In genomic region chr16:84209989-84210388, GRCh38 we compare ENCODE assay signal across 30 cellular contexts. TPM values are rescaled to one million over a fixed set of nuclear protein-coding genes. Genes with fewer than 3 reads are reported as not detected.
DNase-seq lines count a peak whose midpoint lies in the region; ATAC-seq and TF ChIP-seq lines count a peak whose summit lies in the region.
"Had no signal": no experiment of that assay in that cellular context is flagged by ENCODE, and none has a peak within 500 bp of the region (broad histone marks: within the 10 kb centered on the region; RNA-seq: fewer than 3 reads in every experiment).

No MANE protein-coding gene starts in this region.

- no peaks in the 10 kb centered on the region for H3K9me1 ChIP-seq in IMR-90 (ENCODE audit: insufficient read depth, low read length)

- H2AFZ ChIP-seq in SK-N-SH (ENCODE audit: low read depth), result no peak overlapping the region
- no peak overlapping the region for H2AFZ ChIP-seq in IMR-90 (replicated peaks; ENCODE audit: low read length, poor library complexity)
- H2AFZ ChIP-seq: neural progenitor cell had no signal

- H4K91ac ChIP-seq in IMR-90 (ENCODE audit: insufficient read depth, low read depth, low read length), result no peak overlapping the region

- no peak overlapping the region for H2BK120ac ChIP-seq in IMR-90 (ENCODE audit: low read depth, low read length)

- H3K27me3 ChIP-seq in SK-N-SH (ENCODE audit: insufficient read depth) (no peaks in the 10 kb centered on the region), IMR-90 (ENCODE audit: control insufficient read depth, insufficient read depth, low read length) (peaks cover 38% of the 10 kb centered on the region), kidney epithelial cell (ENCODE audit: control insufficient read depth, insufficient read depth, low read length) (peaks cover 2% of the 10 kb centered on the region)
- H3K27me3 ChIP-seq: neural progenitor cell, transverse colon had no signal

- H2BK5ac ChIP-seq in IMR-90 (ENCODE audit: low read depth, low read length, poor library complexity, severe bottlenecking), result no peak overlapping the region

- no peak overlapping the region for H3K4me3 ChIP-seq in SK-N-SH (ENCODE audit: low read depth in 2 of 2, low read length in 1 of 2)
- no peak overlapping the region for H3K4me3 ChIP-seq in IMR-90 (ENCODE audit: insufficient read depth, low read depth, low read length)
- H3K4me3 ChIP-seq in kidney epithelial cell (ENCODE audit: low read depth, low read length), result no peak overlapping the region
- H3K4me3 ChIP-seq: GM12878, neural progenitor cell, prostate gland, transverse colon had no signal

- ATAC-seq in SK-N-SH treated with all-trans-retinoic acid at 6 μM for 48 hours, result no peak
- ATAC-seq in IMR-90 (ENCODE audit: low read depth), result peak; percentile 53; the same call in 1 of the 2 replicates
- ATAC-seq in activated T-helper 17 cell treated with anti-CD3 and anti-CD28 coated beads, Interleukin-2, amount 50 U/mL, for 72 hours (replicated peaks), result peak; percentile 7
- ATAC-seq: activated CD8-positive, alpha-beta memory T cell treated with anti-CD3 and anti-CD28 coated beads, Interleukin-2, amount 10 ng/mL, durations not matched to agents 7 days and 5 days; activated T-cell treated with anti-CD3 and anti-CD28 coated beads, Interleukin-2, amount 50 U/mL, for 72 hours; GM12878; left cardiac atrium; T-helper 17 cell had no signal

- CTCF ChIA-PET in SK-N-SH (lab: Yijun Ruan, JAX) (interaction anchor here (1.5 kb wide), 1 partner anchor 20 kb away, joined by 3 read pairs; no protein-coding TSS in a partner anchor), IMR-90 (lab: Yijun Ruan, JAX) (no interaction called here)

- H4K20me1 ChIP-seq in SK-N-SH (ENCODE audit: insufficient read depth), result no peaks in the 10 kb centered on the region
- no peaks in the 10 kb centered on the region for H4K20me1 ChIP-seq in IMR-90 (ENCODE audit: insufficient read depth, low read length)

- no peaks in the 10 kb centered on the region for H3K79me1 ChIP-seq in IMR-90 (ENCODE audit: low read depth in 1 of 2, low read length in 2 of 2)

- no peak overlapping the region for H2AK5ac ChIP-seq in IMR-90 (ENCODE audit: low read depth, low read length)

- no peak for TF ChIP-seq POLR2A in IMR-90 (IDR thresholded peaks at IDR 0.05; ENCODE audit: low read depth, low read length)

- H3K9me3 ChIP-seq in SK-N-SH (no peaks in the 10 kb centered on the region), IMR-90 (ENCODE audit: control insufficient read depth, insufficient read depth, low read length) (peaks cover 2% of the 10 kb centered on the region; the same call in 1 of the 2 replicates)
- H3K9me3 ChIP-seq: prostate gland, transverse colon had no signal

- H3K4me3 Mint-ChIP-seq in activated T-helper 17 cell treated with anti-CD3 and anti-CD28 coated beads, Interleukin-2, amount 50 U/mL, for 72 hours, result no peak overlapping the region
- H3K4me3 Mint-ChIP-seq: activated CD8-positive, alpha-beta memory T cell treated with anti-CD3 and anti-CD28 coated beads, Interleukin-2, amount 10 ng/mL, durations not matched to agents 7 days and 5 days; activated naive CD4-positive, alpha-beta T cell treated with anti-CD3 and anti-CD28 coated beads, Interleukin-2, amount 10 ng/mL, durations not matched to agents 7 days and 5 days; activated T-cell treated with anti-CD3 and anti-CD28 coated beads, Interleukin-2, amount 50 U/mL, for 72 hours; dendritic cell treated with granulocyte-macrophage colony-stimulating factor and Interleukin-4, amounts not matched to agents 40 ng/mL and 50 ng/mL, for 4 days; neural progenitor cell; T-helper 17 cell had no signal

- H3K14ac ChIP-seq in IMR-90 (replicated peaks; ENCODE audit: low read depth, low read length), result no peak overlapping the region

- H3K4me2 ChIP-seq in SK-N-SH (no peak overlapping the region), IMR-90 (ENCODE audit: low read depth, low read length) (no peak overlapping the region)
- H3K4me2 ChIP-seq: neural progenitor cell had no signal

- intact Hi-C loops in IMR-90 (cut with micrococcal nuclease), result no loop called here

- no peak for TF ChIP-seq EP300 in SK-N-SH (IDR thresholded peaks at IDR 0.05; ENCODE audit: borderline replicate concordance in 1 of 2, low read depth in 1 of 2, low read length in 1 of 2)

- no peak overlapping the region for H3K27ac ChIP-seq in SK-N-SH (ENCODE audit: low read depth in 2 of 2, low read length in 1 of 2)
- H3K27ac ChIP-seq in IMR-90 (ENCODE audit: insufficient read depth, low read length), result no peak overlapping the region
- H3K27ac ChIP-seq: neural progenitor cell, prostate gland, transverse colon had no signal

- no peak overlapping the region for H2AK9ac ChIP-seq in IMR-90 (replicated peaks; ENCODE audit: low read depth, low read length, poor library complexity)

- no peak overlapping the region for H3K23ac ChIP-seq in IMR-90 (ENCODE audit: low read depth, low read length)

- in situ Hi-C loops in IMR-90 (cut with MboI; ENCODE audit: low sequenced_read_pairs), result no loop called here

- H3K36me3 Mint-ChIP-seq in activated T-helper 17 cell treated with anti-CD3 and anti-CD28 coated beads, Interleukin-2, amount 50 U/mL, for 72 hours (ENCODE audit: low read depth), result no peaks in the 10 kb centered on the region
- H3K36me3 Mint-ChIP-seq: activated CD8-positive, alpha-beta memory T cell treated with anti-CD3 and anti-CD28 coated beads, Interleukin-2, amount 10 ng/mL, durations not matched to agents 7 days and 5 days; activated naive CD4-positive, alpha-beta T cell treated with anti-CD3 and anti-CD28 coated beads, Interleukin-2, amount 10 ng/mL, durations not matched to agents 7 days and 5 days; neural progenitor cell had no signal

- no peak for DNase-seq in SK-N-SH
- peak; percentile 15 for DNase-seq in IMR-90
- DNase-seq in kidney epithelial cell (ENCODE audit: low read depth), result no peak
- no peak for DNase-seq in occipital lobe (lab: John Stamatoyannopoulos, UW)
- DNase-seq in DMS 273 (lab: John Stamatoyannopoulos, UW; ENCODE audit: unreplicated experiment), result no peak
- DNase-seq in CD1c-positive myeloid dendritic cell (ENCODE audit: extremely low spot score), result no peak
- DNase-seq: activated CD8-positive, alpha-beta memory T cell treated with anti-CD3 and anti-CD28 coated beads, Interleukin-2, amount 10 ng/mL, durations not matched to agents 7 days and 5 days; activated naive CD4-positive, alpha-beta T cell treated with anti-CD3 and anti-CD28 coated beads, Interleukin-2, amount 10 ng/mL, durations not matched to agents 7 days and 5 days; activated T-cell treated with anti-CD3 and anti-CD28 coated beads, Interleukin-2, amount 50 U/mL, for 72 hours; amygdala; Caco-2; DMS79 treated with DMSO at 0.1 percent for 48 hours; head of caudate nucleus; left cardiac atrium; mammary epithelial cell; MM.1S; NCI-H510A treated with DMSO at 0.1 percent for 48 hours; NK-92 treated with Interleukin-12 subunit alpha and Interleukin-12 subunit beta, amount 100 ng/mL, for 24 hours; T-helper 17 cell; transverse colon had no signal

- H2BK15ac ChIP-seq in IMR-90 (ENCODE audit: low read depth, low read length), result no peak overlapping the region

- H4K5ac ChIP-seq in IMR-90 (ENCODE audit: low read depth, low read length), result no peak overlapping the region

- TF ChIP-seq RAD21 in SK-N-SH (IDR thresholded peaks at IDR 0.05; ENCODE audit: low read length) (no peak), IMR-90 (IDR thresholded peaks at IDR 0.05; ENCODE audit: low read length) (no peak)

- H3K18ac ChIP-seq in IMR-90 (ENCODE audit: low read depth, low read length), result no peak overlapping the region

- POLR2A ChIA-PET in SK-N-SH (lab: Yijun Ruan, JAX) (no interaction called here), IMR-90 (lab: Charles Lee; ENCODE audit: unreplicated experiment) (no interaction called here)

- peaks cover 0 to 7% of the 10 kb centered on the region in 2 experiments; a peak in 1 of 4 replicates for H3K4me1 ChIP-seq in SK-N-SH (ENCODE audit: control insufficient read depth in 1 of 2, insufficient read depth in 2 of 2, low read depth in 1 of 2, low read length in 1 of 2)
- no peaks in the 10 kb centered on the region for H3K4me1 ChIP-seq in IMR-90 (ENCODE audit: control insufficient read depth, insufficient read depth, low read length)
- H3K4me1 ChIP-seq: Caco-2, prostate gland, transverse colon had no signal

- H2BK20ac ChIP-seq in IMR-90 (ENCODE audit: low read depth, low read length), result no peak overlapping the region

- no peaks in the 10 kb centered on the region for H3F3A ChIP-seq in SK-N-SH (replicated peaks; ENCODE audit: insufficient read depth)

- 58% methylated on average over 2 of the region's 2 CpGs for WGBS in SK-N-SH (ENCODE audit: low lambda C conversion rate)
- no CpG with 5 or more reads among the region's 2 CpGs for WGBS in IMR-90 (ENCODE audit: extremely low coverage in 2 of 2, insufficient read length in 1 of 2), 2 experiments

- no peak overlapping the region for H3K56ac ChIP-seq in IMR-90 (ENCODE audit: extremely low read depth, insufficient read depth, low read length)

- TF ChIP-seq CTCF in SK-N-SH (IDR thresholded peaks at IDR 0.05) (peak; percentile 34; the same call in 1 of the 2 replicates), IMR-90 (conservative IDR thresholded peaks at IDR 0.05; ENCODE audit: low read depth, low read length) (no peak), kidney epithelial cell (IDR thresholded peaks at IDR 0.05; ENCODE audit: insufficient read depth, low read length, poor library complexity, severe bottlenecking) (peak; percentile 4)

- no peak overlapping the region for H3K4ac ChIP-seq in IMR-90 (ENCODE audit: low read depth, low read length)

- H3K79me2 ChIP-seq in SK-N-SH (ENCODE audit: insufficient read depth), result no peaks in the 10 kb centered on the region

- no peaks in the 10 kb centered on the region for H3K27me3 Mint-ChIP-seq in activated T-helper 17 cell treated with anti-CD3 and anti-CD28 coated beads, Interleukin-2, amount 50 U/mL, for 72 hours
- H3K27me3 Mint-ChIP-seq: activated naive CD4-positive, alpha-beta T cell treated with anti-CD3 and anti-CD28 coated beads, Interleukin-2, amount 10 ng/mL, durations not matched to agents 7 days and 5 days had no signal

- H3K36me3 ChIP-seq in SK-N-SH (replicated peaks in 1 of 2; ENCODE audit: control insufficient read depth in 1 of 2, insufficient read depth in 2 of 2, low read length in 1 of 2) (no peaks in the 10 kb centered on the region), IMR-90 (ENCODE audit: control insufficient read depth, insufficient read depth, low read length) (no peaks in the 10 kb centered on the region), kidney epithelial cell (ENCODE audit: control insufficient read depth, insufficient read depth, low read length) (no peaks in the 10 kb centered on the region)
- H3K36me3 ChIP-seq: neural progenitor cell, prostate gland, transverse colon had no signal

- dilution Hi-C loops in IMR-90 (cut with HindIII; ENCODE audit: low sequenced_read_pairs, unreplicated experiment), result no loop called here

- no peaks in the 10 kb centered on the region for H3K4me1 Mint-ChIP-seq in activated T-helper 17 cell treated with anti-CD3 and anti-CD28 coated beads, Interleukin-2, amount 50 U/mL, for 72 hours
- H3K4me1 Mint-ChIP-seq: activated CD8-positive, alpha-beta memory T cell treated with anti-CD3 and anti-CD28 coated beads, Interleukin-2, amount 10 ng/mL, durations not matched to agents 7 days and 5 days; activated naive CD4-positive, alpha-beta T cell treated with anti-CD3 and anti-CD28 coated beads, Interleukin-2, amount 10 ng/mL, durations not matched to agents 7 days and 5 days; T-helper 17 cell had no signal

- no peak overlapping the region for H4K8ac ChIP-seq in IMR-90 (ENCODE audit: low read depth in 2 of 2, low read length in 2 of 2)

- BruUV-seq in IMR-90 (replicated peaks; lab: Mats Ljungman, UMichigan), result no TSS peak

- H3K27ac Mint-ChIP-seq in activated T-helper 17 cell treated with anti-CD3 and anti-CD28 coated beads, Interleukin-2, amount 50 U/mL, for 72 hours, result no peak overlapping the region
- H3K27ac Mint-ChIP-seq: activated CD8-positive, alpha-beta memory T cell treated with anti-CD3 and anti-CD28 coated beads, Interleukin-2, amount 10 ng/mL, durations not matched to agents 7 days and 5 days; activated naive CD4-positive, alpha-beta T cell treated with anti-CD3 and anti-CD28 coated beads, Interleukin-2, amount 10 ng/mL, durations not matched to agents 7 days and 5 days; activated T-cell treated with anti-CD3 and anti-CD28 coated beads, Interleukin-2, amount 50 U/mL, for 72 hours; dendritic cell treated with granulocyte-macrophage colony-stimulating factor and Interleukin-4, amounts not matched to agents 40 ng/mL and 50 ng/mL, for 4 days; neural progenitor cell; T-helper 17 cell had no signal

- no peak overlapping the region for H3K9ac ChIP-seq in SK-N-SH
- no peak overlapping the region for H3K9ac ChIP-seq in IMR-90 (ENCODE audit: low read depth, low read length)
- H3K9ac ChIP-seq: neural progenitor cell had no signal

- H3K9me2 ChIP-seq in SK-N-SH, result no peaks in the 10 kb centered on the region

- no peaks in the 10 kb centered on the region for H3K9me3 Mint-ChIP-seq in activated T-helper 17 cell treated with anti-CD3 and anti-CD28 coated beads, Interleukin-2, amount 50 U/mL, for 72 hours
- H3K9me3 Mint-ChIP-seq: activated naive CD4-positive, alpha-beta T cell treated with anti-CD3 and anti-CD28 coated beads, Interleukin-2, amount 10 ng/mL, durations not matched to agents 7 days and 5 days; dendritic cell treated with granulocyte-macrophage colony-stimulating factor and Interleukin-4, amounts not matched to agents 40 ng/mL and 50 ng/mL, for 4 days; neural progenitor cell had no signal

RNA-seq across cellular contexts. Expression of gene ADAD2, which starts 19.0 kb away (rescaled TPM):
- polyA plus RNA-seq in SK-N-SH (2012; rRNA removed), result not detected in 2 replicates
- not detected in 2 replicates for polyA plus RNA-seq in SK-N-SH (2012; cell fraction: cytosol; rRNA removed)
- 0.02 and 0.04 TPM in 2 replicates for polyA plus RNA-seq in SK-N-SH (2012; cell fraction: nucleus; rRNA removed)
- total RNA-seq in IMR-90 (2012; rRNA removed), result not detected in 2 replicates
- polyA plus RNA-seq in IMR-90 (2012; rRNA removed), result not detected in 2 replicates
- 0.06 TPM in 1 of 2 replicates, not detected in the other for polyA plus RNA-seq in IMR-90 (2012; cell fraction: cytosol; rRNA removed)
- polyA plus RNA-seq in IMR-90 (2012; cell fraction: nucleus; rRNA removed; ENCODE audit: low replicate concordance), result 0.03 TPM in 1 of 2 replicates, not detected in the other
- total RNA-seq in activated T-helper 17 cell treated with anti-CD3 and anti-CD28 coated beads, Interleukin-2, amount 50 U/mL, for 72 hours, result not detected
- total RNA-seq in kidney epithelial cell, result not detected in 2 replicates
- total RNA-seq in occipital lobe, result not detected
- total RNA-seq: A172; activated CD8-positive, alpha-beta memory T cell treated with anti-CD3 and anti-CD28 coated beads, Interleukin-2, amount 10 ng/mL, durations not matched to agents 7 days and 5 days; Caco-2; H4; T-helper 17 cell had no signal
- polyA plus RNA-seq: BJ, mammary epithelial cell had no signal

RNA-seq across cellular contexts. Expression of gene TAF1C, which starts 23.1 kb away (rescaled TPM):
- polyA plus RNA-seq in SK-N-SH (2012; rRNA removed) (49.3 and 56.1 TPM in 2 replicates), IMR-90 (2012; rRNA removed) (35.5 and 41.6 TPM in 2 replicates)
- polyA plus RNA-seq in SK-N-SH (2012; cell fraction: cytosol; rRNA removed), result 7.4 and 12.2 TPM in 2 replicates
- 440 and 505 TPM in 2 replicates for polyA plus RNA-seq in SK-N-SH (2012; cell fraction: nucleus; rRNA removed)
- total RNA-seq in IMR-90 (2012; rRNA removed) (6.1 and 7.3 TPM in 2 replicates), kidney epithelial cell (23.9 and 34.6 TPM in 2 replicates), occipital lobe (14.3 TPM)
- 15.1 and 17.4 TPM in 2 replicates for polyA plus RNA-seq in IMR-90 (2012; cell fraction: cytosol; rRNA removed)
- 397 and 707 TPM in 2 replicates for polyA plus RNA-seq in IMR-90 (2012; cell fraction: nucleus; rRNA removed; ENCODE audit: low replicate concordance)
- 10 to 100 TPM; 37.0 to 44.9 TPM for total RNA-seq in activated T-helper 17 cell treated with anti-CD3 and anti-CD28 coated beads, Interleukin-2, amount 50 U/mL, for 72 hours

RNA-seq across cellular contexts. Expression of gene KCNG4, which starts 29.8 kb away (rescaled TPM):
- polyA plus RNA-seq in SK-N-SH (2012; rRNA removed), result 0.02 TPM in 1 of 2 replicates, not detected in the other
- under 0.01 TPM in 1 of 2 replicates, not detected in the other for polyA plus RNA-seq in SK-N-SH (2012; cell fraction: cytosol; rRNA removed)
- polyA plus RNA-seq in SK-N-SH (2012; cell fraction: nucleus; rRNA removed), result 0.01 TPM in 1 of 2 replicates, not detected in the other
- not detected in 2 replicates for total RNA-seq in IMR-90 (2012; rRNA removed)
- polyA plus RNA-seq in IMR-90 (2012; rRNA removed), result not detected in 2 replicates
- polyA plus RNA-seq in IMR-90 (2012; cell fraction: cytosol; rRNA removed), result not detected in 2 replicates
- not detected in 2 replicates for polyA plus RNA-seq in IMR-90 (2012; cell fraction: nucleus; rRNA removed; ENCODE audit: low replicate concordance)
- not detected for total RNA-seq in activated T-helper 17 cell treated with anti-CD3 and anti-CD28 coated beads, Interleukin-2, amount 50 U/mL, for 72 hours
- total RNA-seq in kidney epithelial cell, result not detected in 2 replicates
- total RNA-seq in occipital lobe, result not detected
- total RNA-seq: activated CD8-positive, alpha-beta memory T cell treated with anti-CD3 and anti-CD28 coated beads, Interleukin-2, amount 10 ng/mL, durations not matched to agents 7 days and 5 days; activated T-cell treated with anti-CD3 and anti-CD28 coated beads, Interleukin-2, amount 50 U/mL, for 72 hours; Caco-2; cardiac septum; GM12878; H4; left cardiac atrium; mammary epithelial cell; prostate gland; T-helper 17 cell; transverse colon had no signal
- polyA plus RNA-seq: BJ, GM12878, mammary epithelial cell had no signal
